In genomic region chr12:7935464-7935772, GRCh38 we compare ENCODE assay signal across 3 cellular contexts.
TF ChIP-seq lines count a peak whose summit lies in the region.

No MANE protein-coding gene starts in this region.

TF ChIP-seq in IMR-90, 13 proteins besides CTCF, POLR2A, EP300 and RAD21:
- no peak for TF ChIP-seq MAZ (IDR thresholded peaks at IDR 0.05; ENCODE audit: borderline replicate concordance, low read depth, low read length)
- no peak for TF ChIP-seq USF2 (IDR thresholded peaks at IDR 0.05; ENCODE audit: low read depth, low read length)
- TF ChIP-seq FOS (IDR thresholded peaks at IDR 0.05; ENCODE audit: low read depth, low read length) = no peak
- TF ChIP-seq NFE2L2 (IDR thresholded peaks at IDR 0.05; ENCODE audit: low read depth, low read length) = no peak
- TF ChIP-seq RCOR1 (IDR thresholded peaks at IDR 0.05; ENCODE audit: insufficient replicate concordance, low read length) = no peak
- no peak for TF ChIP-seq RFX5 (IDR thresholded peaks at IDR 0.05; ENCODE audit: low read depth, low read length)
- no peak for TF ChIP-seq BHLHE40 (IDR thresholded peaks at IDR 0.05; ENCODE audit: low read depth, low read length)
- TF ChIP-seq MAFK (IDR thresholded peaks at IDR 0.05; ENCODE audit: low read depth, low read length) = no peak
- no peak; the same call in 1 of the 2 replicates for TF ChIP-seq MXI1 (IDR thresholded peaks at IDR 0.05; ENCODE audit: borderline replicate concordance, low read depth, low read length)
- no peak for TF ChIP-seq CEBPB (IDR thresholded peaks at IDR 0.05; ENCODE audit: low read depth, low read length)
- no peak for TF ChIP-seq SMC3 (IDR thresholded peaks at IDR 0.05; ENCODE audit: low read depth, low read length)
- no peak for TF ChIP-seq CHD1 (IDR thresholded peaks at IDR 0.05; ENCODE audit: low read depth, low read length)
- TF ChIP-seq ELK1 (IDR thresholded peaks at IDR 0.05; ENCODE audit: borderline replicate concordance, low read depth, low read length) = no peak

TF ChIP-seq in H1, 55 proteins besides CTCF, POLR2A, EP300 and RAD21:
- TF ChIP-seq BRCA1 (IDR thresholded peaks at IDR 0.05; ENCODE audit: low read depth, low read length) (no peak), CHD1 (IDR thresholded peaks at IDR 0.05; ENCODE audit: low read depth, low read length) (no peak), JUN (IDR thresholded peaks at IDR 0.05; ENCODE audit: low read depth, low read length) (no peak), SP4 (IDR thresholded peaks at IDR 0.05; ENCODE audit: low read length) (no peak), MAX (IDR thresholded peaks at IDR 0.05) (no peak), HDAC6 (IDR thresholded peaks at IDR 0.05; ENCODE audit: low read depth, low read length) (no peak)

TF ChIP-seq in HEK293T, 16 proteins besides CTCF, POLR2A, EP300 and RAD21:
- no peak for TF ChIP-seq SP1 (IDR thresholded peaks at IDR 0.05)
- TF ChIP-seq ZNF384 (IDR thresholded peaks at IDR 0.05) = no peak
- no peak for TF ChIP-seq FOXM1 (IDR thresholded peaks at IDR 0.05; ENCODE audit: borderline replicate concordance)
- TF ChIP-seq BHLHE40 (IDR thresholded peaks at IDR 0.05; ENCODE audit: borderline replicate concordance) = no peak
- no peak for TF ChIP-seq HDGF (IDR thresholded peaks at IDR 0.05; ENCODE audit: borderline replicate concordance)
- no peak for TF ChIP-seq FOXK2 (IDR thresholded peaks at IDR 0.05)
- TF ChIP-seq SUZ12 (IDR thresholded peaks at IDR 0.05) = no peak
- TF ChIP-seq FOXA1 (IDR thresholded peaks at IDR 0.05) = no peak
- TF ChIP-seq ARNT (IDR thresholded peaks at IDR 0.05) = no peak
- TF ChIP-seq PKNOX1 (IDR thresholded peaks at IDR 0.05) = no peak
- TF ChIP-seq ELF4 (IDR thresholded peaks at IDR 0.05) = no peak
- TF ChIP-seq LEF1 (IDR thresholded peaks at IDR 0.05; ENCODE audit: borderline replicate concordance) = no peak
- no peak for TF ChIP-seq TARDBP (IDR thresholded peaks at IDR 0.05)
